ENCODE assay signal across 1 cellular context in the genomic region with DNA sequence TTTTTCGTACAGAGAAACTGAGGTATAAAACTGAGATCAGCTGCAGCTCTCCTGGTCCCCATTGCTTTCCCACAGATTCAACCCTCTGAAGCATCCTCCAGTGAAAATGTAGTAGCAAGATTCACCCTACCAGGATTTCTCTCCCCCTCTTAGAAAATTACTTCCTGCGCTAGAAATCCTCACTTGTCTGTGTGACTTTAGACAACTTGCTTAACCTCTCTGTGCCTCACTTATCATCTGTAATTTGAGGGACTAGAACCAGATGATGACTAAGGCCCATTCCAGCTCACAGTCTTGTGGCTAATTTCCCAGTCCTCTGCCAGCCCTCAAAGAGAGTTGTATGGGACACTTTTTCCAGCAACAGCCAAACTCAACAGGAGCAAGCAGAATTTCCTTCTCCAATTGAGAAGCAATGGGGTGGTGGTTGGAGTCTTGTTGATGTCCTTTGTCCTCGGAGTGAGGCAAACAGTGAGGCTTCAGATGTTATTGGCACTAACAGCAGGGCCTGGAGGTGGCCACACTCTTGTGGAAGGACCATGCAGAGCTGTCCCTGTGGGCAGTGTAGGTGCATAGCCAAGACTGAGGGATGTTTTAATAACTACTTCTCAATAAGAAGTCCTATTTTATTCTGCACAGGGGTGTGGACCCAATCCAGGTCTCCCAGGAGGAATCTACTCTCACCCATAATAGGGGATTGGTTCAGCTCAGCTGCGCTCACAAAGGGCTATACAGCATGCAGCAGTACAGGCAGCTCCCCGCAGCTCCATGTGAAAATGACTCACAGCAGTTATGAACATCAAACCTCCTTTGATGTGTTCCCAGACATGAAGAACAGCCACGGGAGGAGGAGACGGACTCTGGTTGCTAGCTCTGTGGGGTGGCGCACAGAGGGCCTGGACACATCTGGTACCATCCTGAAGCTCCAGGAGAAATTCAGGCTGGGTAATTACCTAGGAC.
TF ChIP-seq lines count a peak whose summit lies in the region.

No MANE protein-coding gene starts in this region.

TF ChIP-seq in HepG2, 621 proteins besides CTCF, POLR2A, EP300 and RAD21 (continued from another document):
- TF ChIP-seq, protein P1, sequence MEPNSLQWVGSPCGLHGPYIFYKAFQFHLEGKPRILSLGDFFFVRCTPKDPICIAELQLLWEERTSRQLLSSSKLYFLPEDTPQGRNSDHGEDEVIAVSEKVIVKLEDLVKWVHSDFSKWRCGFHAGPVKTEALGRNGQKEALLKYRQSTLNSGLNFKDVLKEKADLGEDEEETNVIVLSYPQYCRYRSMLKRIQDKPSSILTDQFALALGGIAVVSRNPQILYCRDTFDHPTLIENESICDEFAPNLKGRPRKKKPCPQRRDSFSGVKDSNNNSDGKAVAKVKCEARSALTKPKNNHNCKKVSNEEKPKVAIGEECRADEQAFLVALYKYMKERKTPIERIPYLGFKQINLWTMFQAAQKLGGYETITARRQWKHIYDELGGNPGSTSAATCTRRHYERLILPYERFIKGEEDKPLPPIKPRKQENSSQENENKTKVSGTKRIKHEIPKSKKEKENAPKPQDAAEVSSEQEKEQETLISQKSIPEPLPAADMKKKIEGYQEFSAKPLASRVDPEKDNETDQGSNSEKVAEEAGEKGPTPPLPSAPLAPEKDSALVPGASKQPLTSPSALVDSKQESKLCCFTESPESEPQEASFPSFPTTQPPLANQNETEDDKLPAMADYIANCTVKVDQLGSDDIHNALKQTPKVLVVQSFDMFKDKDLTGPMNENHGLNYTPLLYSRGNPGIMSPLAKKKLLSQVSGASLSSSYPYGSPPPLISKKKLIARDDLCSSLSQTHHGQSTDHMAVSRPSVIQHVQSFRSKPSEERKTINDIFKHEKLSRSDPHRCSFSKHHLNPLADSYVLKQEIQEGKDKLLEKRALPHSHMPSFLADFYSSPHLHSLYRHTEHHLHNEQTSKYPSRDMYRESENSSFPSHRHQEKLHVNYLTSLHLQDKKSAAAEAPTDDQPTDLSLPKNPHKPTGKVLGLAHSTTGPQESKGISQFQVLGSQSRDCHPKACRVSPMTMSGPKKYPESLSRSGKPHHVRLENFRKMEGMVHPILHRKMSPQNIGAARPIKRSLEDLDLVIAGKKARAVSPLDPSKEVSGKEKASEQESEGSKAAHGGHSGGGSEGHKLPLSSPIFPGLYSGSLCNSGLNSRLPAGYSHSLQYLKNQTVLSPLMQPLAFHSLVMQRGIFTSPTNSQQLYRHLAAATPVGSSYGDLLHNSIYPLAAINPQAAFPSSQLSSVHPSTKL (CRISPR knock-in tag; IDR thresholded peaks at IDR 0.05), result no peak
- TF ChIP-seq ZNF577 (CRISPR knock-in tag; IDR thresholded peaks at IDR 0.05; ENCODE audit: borderline replicate concordance, low read depth) (no peak), TEAD3 (CRISPR knock-in tag; optimal IDR thresholded peaks at IDR 0.05; ENCODE audit: borderline replicate concordance) (no peak)
